ENCODE assay signal across 26 cellular contexts in genomic region chr1:17920881-17921635, GRCh38.
"Had no signal": no experiment of that assay in that cellular context is flagged by ENCODE, and none has a peak within 500 bp of the region (broad histone marks: within the 10 kb centered on the region; RNA-seq: fewer than 3 reads in every experiment).

No MANE protein-coding gene starts in this region.

- H3K9ac ChIP-seq: KMS-11, SK-N-SH had no signal

- H3K27ac Mint-ChIP-seq: activated CD4-positive, alpha-beta T cell treated with anti-CD3 and anti-CD28 coated beads for 36 hours; activated CD8-positive, alpha-beta T cell treated with anti-CD3 and anti-CD28 coated beads for 36 hours; activated naive CD4-positive, alpha-beta T cell treated with anti-CD3 and anti-CD28 coated beads, Interleukin-2, amount 50 U/mL, for 24 hours; activated T-cell treated with anti-CD3 and anti-CD28 coated beads, Interleukin-2, amount 50 U/mL, for 72 hours; activated T-helper 2 cell treated with anti-CD3 and anti-CD28 coated beads, Interferon-gamma antibody, Interleukin-2, Interleukin-4, amounts not matched to agents 10 μg/mL and 5 μg/mL and 100 μg/mL, durations not matched to agents 14 hours and 24 hours and 36 hours had no signal

- H3K9me3 Mint-ChIP-seq: activated CD8-positive, alpha-beta T cell treated with anti-CD3 and anti-CD28 coated beads for 36 hours; activated naive CD4-positive, alpha-beta T cell treated with anti-CD3 and anti-CD28 coated beads, Interleukin-2, amount 50 U/mL, for 24 hours; activated T-helper 2 cell treated with anti-CD3 and anti-CD28 coated beads, Interferon-gamma antibody, Interleukin-2, Interleukin-4, amounts not matched to agents 10 μg/mL and 5 μg/mL and 100 μg/mL, durations not matched to agents 14 hours and 24 hours and 36 hours had no signal

- H3K36me3 Mint-ChIP-seq: activated naive CD4-positive, alpha-beta T cell treated with anti-CD3 and anti-CD28 coated beads, Interleukin-2, amount 50 U/mL, for 24 hours had no signal

- ATAC-seq: activated CD4-positive, alpha-beta T cell treated with anti-CD3 and anti-CD28 coated beads for 36 hours; activated CD8-positive, alpha-beta T cell treated with anti-CD3 and anti-CD28 coated beads for 36 hours; activated T-cell treated with anti-CD3 and anti-CD28 coated beads, Interleukin-2, amount 50 U/mL, for 72 hours; body of pancreas had no signal

- H3K36me3 ChIP-seq: ascending aorta, Peyer's patch, SJCRH30 had no signal

- H3K9me3 ChIP-seq: ascending aorta, body of pancreas, Peyer's patch, SJCRH30, SK-N-SH had no signal

- H3K4me1 ChIP-seq: ascending aorta, body of pancreas, Peyer's patch, SJCRH30 had no signal

- H3K4me3 ChIP-seq: ascending aorta, body of pancreas, Peyer's patch, SJCRH30 had no signal

- H3K27ac ChIP-seq: ascending aorta, body of pancreas, KMS-11, Peyer's patch, RWPE1, SJCRH30, VCaP had no signal

- DNase-seq: activated CD4-positive, alpha-beta T cell treated with anti-CD3 and anti-CD28 coated beads for 36 hours; activated CD4-positive, alpha-beta T cell treated with anti-CD3 and anti-CD28 coated beads, Interleukin-2, amount 50 U/mL, for 1 hour; activated CD8-positive, alpha-beta memory T cell treated with anti-CD3 and anti-CD28 coated beads, Interleukin-2, amount 50 U/mL, for 4 hours; activated CD8-positive, alpha-beta T cell treated with anti-CD3 and anti-CD28 coated beads for 36 hours; activated naive CD4-positive, alpha-beta T cell; activated T-cell treated with anti-CD3 and anti-CD28 coated beads, Interleukin-2, amount 50 U/mL, for 72 hours; body of pancreas; central memory CD4-positive, alpha-beta T cell; MV-4-11; NCI-H1105 treated with DMSO at 0.1 percent for 48 hours; NCI-H1436 treated with DMSO at 0.1 percent for 48 hours; NCI-H187; NCI-H2081 treated with DMSO at 0.1 percent for 48 hours; NCI-H446; NCI-H524; Peyer's patch; Right ventricle myocardium superior; SJCRH30; SK-N-SH; T-helper 1 cell had no signal

- H3K4me1 Mint-ChIP-seq: activated CD4-positive, alpha-beta T cell treated with anti-CD3 and anti-CD28 coated beads for 36 hours; activated naive CD4-positive, alpha-beta T cell treated with anti-CD3 and anti-CD28 coated beads, Interleukin-2, amount 50 U/mL, for 24 hours had no signal

- H3K27me3 ChIP-seq: ascending aorta, Peyer's patch, SJCRH30 had no signal

- H3K4me3 Mint-ChIP-seq: activated CD4-positive, alpha-beta T cell treated with anti-CD3 and anti-CD28 coated beads for 36 hours; activated CD8-positive, alpha-beta T cell treated with anti-CD3 and anti-CD28 coated beads for 36 hours; activated naive CD4-positive, alpha-beta T cell treated with anti-CD3 and anti-CD28 coated beads, Interleukin-2, amount 50 U/mL, for 24 hours; activated T-cell treated with anti-CD3 and anti-CD28 coated beads, Interleukin-2, amount 50 U/mL, for 72 hours had no signal
